27 cellular contexts compared by ENCODE assay signal in the genomic region with DNA sequence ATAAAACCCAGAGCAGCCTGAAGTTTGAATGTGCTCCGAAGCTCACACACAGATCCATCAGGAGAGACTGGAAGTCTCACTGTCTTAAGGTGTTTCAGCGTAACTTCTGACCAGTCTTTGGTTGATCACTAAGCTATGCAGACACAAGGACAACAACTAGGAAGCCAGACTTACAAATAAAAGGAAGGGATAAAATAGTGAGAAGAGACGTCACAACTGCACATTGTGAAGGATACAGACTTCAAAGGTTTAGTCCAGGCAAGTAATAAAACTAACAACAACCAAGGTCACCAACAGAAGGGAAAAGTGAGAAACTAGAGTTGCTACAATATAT.
"Had no signal": no experiment of that assay in that cellular context is flagged by ENCODE, and none has a peak within 500 bp of the region (broad histone marks: within the 10 kb centered on the region; RNA-seq: fewer than 3 reads in every experiment).

No MANE protein-coding gene starts in this region.

- ATAC-seq: activated CD8-positive, alpha-beta T cell treated with anti-CD3 and anti-CD28 coated beads for 36 hours; activated T-cell treated with anti-CD3 and anti-CD28 coated beads, Interleukin-2, amount 50 U/mL, for 4 hours; activated T-helper 17 cell treated with anti-CD3 and anti-CD28 coated beads, Interleukin-2, amount 50 U/mL, for 72 hours; body of pancreas; foreskin keratinocyte; gastrocnemius medialis; heart left ventricle; T-helper 17 cell had no signal

- H3K4me1 ChIP-seq: body of pancreas, colonic mucosa, foreskin keratinocyte, gastrocnemius medialis, heart left ventricle had no signal

- H3K27ac Mint-ChIP-seq: activated CD8-positive, alpha-beta T cell treated with anti-CD3 and anti-CD28 coated beads for 36 hours; activated naive CD8-positive, alpha-beta T cell; activated T-helper 17 cell treated with anti-CD3 and anti-CD28 coated beads, Interleukin-2, amount 50 U/mL, for 72 hours; T-helper 17 cell; T-helper 2 cell treated with Interferon-gamma antibody and Interleukin-4, amounts not matched to agents 5 μg/mL and 100 μg/mL, for 36 hours had no signal

- H3K27me3 Mint-ChIP-seq: activated CD8-positive, alpha-beta T cell treated with anti-CD3 and anti-CD28 coated beads for 36 hours; activated naive CD8-positive, alpha-beta T cell; activated T-helper 17 cell treated with anti-CD3 and anti-CD28 coated beads, Interleukin-2, amount 50 U/mL, for 72 hours; T-helper 17 cell had no signal

- H3K27me3 ChIP-seq: body of pancreas, colonic mucosa, foreskin keratinocyte, gastrocnemius medialis, heart left ventricle had no signal

- H3K36me3 ChIP-seq: colonic mucosa had no signal

- DNase-seq: activated CD4-positive, alpha-beta T cell treated with anti-CD3 and anti-CD28 coated beads for 48 hours; activated CD4-positive, alpha-beta T cell treated with anti-CD3 and anti-CD28 coated beads, Interleukin-2, amount 50 U/mL, for 1 hour; activated CD4-positive, alpha-beta T cell treated with anti-CD3 and anti-CD28 coated beads, Interleukin-2, amount 50 U/mL, for 48 hours; activated CD8-positive, alpha-beta memory T cell treated with anti-CD3 and anti-CD28 coated beads for 24 hours; activated CD8-positive, alpha-beta T cell treated with anti-CD3 and anti-CD28 coated beads for 36 hours; activated effector memory CD4-positive, alpha-beta T cell treated with Interleukin-2 at 50 U/mL for 16 hours; activated gamma-delta T cell treated with Interleukin-2 at 50 U/mL for 16 hours; activated naive CD4-positive, alpha-beta T cell treated with anti-CD3 and anti-CD28 coated beads, Interleukin-2, amount 50 U/mL, for 16 hours; activated naive CD4-positive, alpha-beta T cell treated with Interleukin-2 at 50 U/mL for 16 hours; activated T-cell treated with anti-CD3 and anti-CD28 coated beads, Interleukin-2, amount 50 U/mL, for 4 hours; amniotic stem cell; anterior cingulate cortex; body of pancreas; caudate nucleus; cerebellar nuclear complex; colonic mucosa; effector CD8-positive, alpha-beta T cell; foreskin keratinocyte; gastrocnemius medialis; glutamatergic neuron; heart left ventricle; T-helper 1 cell; T-helper 17 cell had no signal

- H3K4me3 ChIP-seq: body of pancreas, colonic mucosa, gastrocnemius medialis, heart left ventricle had no signal

- H3K9me3 ChIP-seq: body of pancreas, colonic mucosa, gastrocnemius medialis had no signal

- H3K27ac ChIP-seq: body of pancreas, colonic mucosa, epithelial cell of prostate, foreskin keratinocyte, gastrocnemius medialis, heart left ventricle had no signal

- H3K4me1 Mint-ChIP-seq: activated T-helper 17 cell treated with anti-CD3 and anti-CD28 coated beads, Interleukin-2, amount 50 U/mL, for 72 hours had no signal

- H3K4me3 Mint-ChIP-seq: activated CD8-positive, alpha-beta T cell treated with anti-CD3 and anti-CD28 coated beads for 36 hours; activated naive CD8-positive, alpha-beta T cell; activated T-cell treated with anti-CD3 and anti-CD28 coated beads, Interleukin-2, amount 50 U/mL, for 4 hours; activated T-helper 17 cell treated with anti-CD3 and anti-CD28 coated beads, Interleukin-2, amount 50 U/mL, for 72 hours; T-helper 17 cell; T-helper 2 cell treated with Interferon-gamma antibody and Interleukin-4, amounts not matched to agents 5 μg/mL and 100 μg/mL, for 36 hours had no signal
